Comparison of ENCODE assay signal across 32 cellular contexts in the genomic region with DNA sequence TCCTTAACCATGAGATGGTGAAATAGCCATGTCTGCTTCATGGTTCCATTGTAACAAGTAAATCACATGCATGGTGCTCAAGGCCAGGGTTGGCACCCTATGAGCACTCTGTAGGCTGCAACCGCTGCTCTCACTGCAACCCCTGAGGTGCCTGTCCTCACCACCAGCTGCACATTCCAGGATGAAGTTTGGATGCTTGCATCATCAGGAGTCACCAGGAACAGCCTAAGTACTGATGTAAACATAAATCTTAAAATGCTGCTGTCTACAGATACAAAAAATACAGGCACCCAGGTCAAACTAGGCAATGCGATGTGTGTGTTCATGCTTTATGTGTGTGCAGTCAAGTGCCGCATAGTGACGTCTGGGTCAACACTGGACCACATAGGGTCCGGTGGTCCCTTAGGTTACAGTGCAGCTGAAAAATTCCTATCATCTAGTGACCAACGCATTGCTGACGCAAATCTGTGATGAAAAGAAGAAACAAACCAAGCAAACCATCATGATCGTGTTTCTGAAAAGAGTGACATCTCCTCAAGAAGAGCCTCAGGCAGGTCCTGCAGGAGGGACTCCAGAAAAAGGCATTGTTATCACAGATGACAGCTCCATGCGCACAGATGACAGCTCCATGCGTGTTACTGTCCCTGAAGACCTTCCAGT.
DNase-seq lines count a peak whose midpoint lies in the region; ATAC-seq and TF ChIP-seq lines count a peak whose summit lies in the region.
"Had no signal": no experiment of that assay in that cellular context is flagged by ENCODE, and none has a peak within 500 bp of the region (broad histone marks: within the 10 kb centered on the region; RNA-seq: fewer than 3 reads in every experiment).

No MANE protein-coding gene starts in this region.

- 67% methylated on average over 5 of the region's 10 CpGs; no CpG with 5 or more reads in 1 of the 2 experiments for WGBS in IMR-90 (ENCODE audit: extremely low coverage in 2 of 2, insufficient read length in 1 of 2), 2 experiments

- CTCF ChIA-PET in IMR-90 (lab: Yijun Ruan, JAX): no interaction called here

- H3K27ac ChIP-seq in IMR-90 (ENCODE audit: insufficient read depth, low read length): peak overlapping the region; percentile 96
- H3K27ac ChIP-seq: A549, left ventricle myocardium inferior, pancreas, Peyer's patch, right atrium auricular region, SJSA1, vagina had no signal

- peaks cover 14 to 50% of the 10 kb centered on the region in 2 experiments; a peak in 3 of 4 replicates for H3K79me1 ChIP-seq in IMR-90 (ENCODE audit: low read depth in 1 of 2, low read length in 2 of 2)

- peak overlapping the region; percentile 88 for H4K5ac ChIP-seq in IMR-90 (ENCODE audit: low read depth, low read length)

- intact Hi-C loops in IMR-90 (cut with micrococcal nuclease): no loop called here

- TF ChIP-seq RAD21 in IMR-90 (IDR thresholded peaks at IDR 0.05; ENCODE audit: low read length): no peak

- no peaks in the 10 kb centered on the region for H3K27me3 ChIP-seq in IMR-90 (ENCODE audit: control insufficient read depth, insufficient read depth, low read length)
- H3K27me3 ChIP-seq: pancreas, Peyer's patch, right atrium auricular region, SJSA1, vagina had no signal

- peak overlapping the region; percentile 99 for H3K23ac ChIP-seq in IMR-90 (ENCODE audit: low read depth, low read length)

- no peak for TF ChIP-seq POLR2A in IMR-90 (IDR thresholded peaks at IDR 0.05; ENCODE audit: low read depth, low read length)

- peak overlapping the region; percentile 99 for H2BK20ac ChIP-seq in IMR-90 (ENCODE audit: low read depth, low read length)

- peak overlapping the region; percentile 95 for H2BK120ac ChIP-seq in IMR-90 (ENCODE audit: low read depth, low read length)

- peak overlapping the region; percentile 99 for H2BK5ac ChIP-seq in IMR-90 (ENCODE audit: low read depth, low read length, poor library complexity, severe bottlenecking)

- H3K14ac ChIP-seq in IMR-90 (replicated peaks; ENCODE audit: low read depth, low read length): peak overlapping the region; percentile 98

- no peaks in the 10 kb centered on the region for H3K36me3 ChIP-seq in IMR-90 (ENCODE audit: control insufficient read depth, insufficient read depth, low read length)
- H3K36me3 ChIP-seq: left ventricle myocardium inferior, pancreas, Peyer's patch, right atrium auricular region, SJSA1, vagina had no signal

- H3K4me1 ChIP-seq in IMR-90 (ENCODE audit: control insufficient read depth, insufficient read depth, low read length): peaks cover 19% of the 10 kb centered on the region
- H3K4me1 ChIP-seq: left ventricle myocardium inferior, pancreas, right atrium auricular region had no signal

- POLR2A ChIA-PET in IMR-90 (lab: Charles Lee; ENCODE audit: unreplicated experiment): no interaction called here

- H2AK5ac ChIP-seq in IMR-90 (ENCODE audit: low read depth, low read length): peak overlapping the region; percentile 99

- H3K4me3 Mint-ChIP-seq in glutamatergic neuron (ENCODE audit: unreplicated experiment): no peak overlapping the region
- H3K4me3 Mint-ChIP-seq: activated CD8-positive, alpha-beta T cell treated with anti-CD3 and anti-CD28 coated beads, Interleukin-2, amount 10 ng/mL, durations not matched to agents 7 days and 5 days; activated naive CD8-positive, alpha-beta T cell treated with anti-CD3 and anti-CD28 coated beads, Interleukin-2, amount 50 U/mL, for 24 hours; mesothelial cell of epicardium; natural killer cell; T-cell had no signal

- H3K9me3 Mint-ChIP-seq in glutamatergic neuron (ENCODE audit: unreplicated experiment): peaks cover 7% of the 10 kb centered on the region

- peak overlapping the region; percentile 45; the same call in 1 of the 2 replicates for H3K9ac ChIP-seq in IMR-90 (ENCODE audit: low read depth, low read length)

- peaks cover 3% of the 10 kb centered on the region for H3K27me3 Mint-ChIP-seq in glutamatergic neuron (ENCODE audit: unreplicated experiment)
- H3K27me3 Mint-ChIP-seq: activated naive CD8-positive, alpha-beta T cell treated with anti-CD3 and anti-CD28 coated beads, Interleukin-2, amount 50 U/mL, for 24 hours; T-cell had no signal

- peak overlapping the region; percentile 49 for H3K27ac Mint-ChIP-seq in glutamatergic neuron (ENCODE audit: unreplicated experiment)
- H3K27ac Mint-ChIP-seq: activated CD8-positive, alpha-beta T cell treated with anti-CD3 and anti-CD28 coated beads, Interleukin-2, amount 10 ng/mL, durations not matched to agents 7 days and 5 days; activated naive CD8-positive, alpha-beta T cell treated with anti-CD3 and anti-CD28 coated beads, Interleukin-2, amount 50 U/mL, for 24 hours; mesothelial cell of epicardium; natural killer cell; T-cell had no signal

- peak overlapping the region; percentile 79 for H2AFZ ChIP-seq in IMR-90 (replicated peaks; ENCODE audit: low read length, poor library complexity)

- H3K4ac ChIP-seq in IMR-90 (ENCODE audit: low read depth, low read length): peak overlapping the region; percentile 99

- DNase-seq in AG08396 (ENCODE audit: low spot score): peak; percentile 50
- DNase-seq in IMR-90: peak; percentile 95
- peak; percentile 34 to 61 for DNase-seq in cardiac fibroblast (ENCODE audit: low read depth in 2 of 2)
- DNase-seq in glutamatergic neuron: no peak
- DNase-seq in GM10266 (ENCODE audit: extremely low spot score): no peak
- DNase-seq in RKO (ENCODE audit: low spot score): no peak
- DNase-seq in CD1c-positive myeloid dendritic cell (ENCODE audit: extremely low spot score): no peak
- DNase-seq: activated CD8-positive, alpha-beta T cell treated with anti-CD3 and anti-CD28 coated beads, Interleukin-2, amount 10 ng/mL, durations not matched to agents 7 days and 5 days; activated gamma-delta T cell; activated naive CD8-positive, alpha-beta T cell treated with anti-CD3 and anti-CD28 coated beads, Interleukin-2, amount 50 U/mL, for 24 hours; activated T-cell treated with anti-CD3 and anti-CD28 coated beads for 4 hours; C1 segment of cervical spinal cord; DND-41; Karpas-422; left ventricle myocardium inferior; natural killer cell; NCI-H1048; NCI-H187; NCI-H2171 treated with DMSO at 0.1 percent for 48 hours; NCI-H526; pancreas; Peyer's patch; stimulated activated CD4-positive, alpha-beta T cell treated with anti-CD3 and anti-CD28 coated beads, Interleukin-12 subunit alpha, Interleukin-12 subunit beta, amount 100 ng/mL, for 4 hours; stimulated activated CD4-positive, alpha-beta T cell treated with anti-CD3 and anti-CD28 coated beads, Interleukin-4, amount 100 ng/mL, for 24 hours; stimulated activated naive CD4-positive, alpha-beta T cell; T-cell had no signal

- peaks cover 18% of the 10 kb centered on the region for H3K9me1 ChIP-seq in IMR-90 (ENCODE audit: insufficient read depth, low read length)

- peak overlapping the region; percentile 97 for H4K91ac ChIP-seq in IMR-90 (ENCODE audit: insufficient read depth, low read depth, low read length)

- H3K4me2 ChIP-seq in IMR-90 (ENCODE audit: low read depth, low read length): peak overlapping the region; percentile 65
- H3K4me2 ChIP-seq: A549 had no signal

- no peak overlapping the region; the same call in 1 of the 2 replicates for H3K4me3 ChIP-seq in IMR-90 (ENCODE audit: insufficient read depth, low read depth, low read length)
- no peak overlapping the region for H3K4me3 ChIP-seq in cardiac fibroblast (replicated peaks in 1 of 2; ENCODE audit: low read depth in 2 of 2, low read length in 2 of 2)
- H3K4me3 ChIP-seq: A549, left ventricle myocardium inferior, pancreas, Peyer's patch, right atrium auricular region, SJSA1, vagina had no signal

- H3K4me1 Mint-ChIP-seq in glutamatergic neuron (ENCODE audit: low read depth, unreplicated experiment): peaks cover 8% of the 10 kb centered on the region
- H3K4me1 Mint-ChIP-seq: mesothelial cell of epicardium had no signal

- peak overlapping the region; percentile 97 for H2BK15ac ChIP-seq in IMR-90 (ENCODE audit: low read depth, low read length)

- peak overlapping the region; percentile 82 for H3K56ac ChIP-seq in IMR-90 (ENCODE audit: extremely low read depth, insufficient read depth, low read length)

- H4K8ac ChIP-seq in IMR-90 (ENCODE audit: low read depth in 2 of 2, low read length in 2 of 2): peak overlapping the region; percentile 93 to 96

- no peaks in the 10 kb centered on the region for H4K20me1 ChIP-seq in IMR-90 (ENCODE audit: insufficient read depth, low read length)

- H2AK9ac ChIP-seq in IMR-90 (replicated peaks; ENCODE audit: low read depth, low read length, poor library complexity): peak overlapping the region; percentile 92

- in situ Hi-C loops in IMR-90 (cut with MboI; ENCODE audit: low sequenced_read_pairs): loop anchor here (5.0 kb wide), 1 partner anchor 65 kb away; no protein-coding TSS in a partner anchor

- peaks cover 2% of the 10 kb centered on the region; the same call in 1 of the 2 replicates for H3K9me3 ChIP-seq in IMR-90 (ENCODE audit: control insufficient read depth, insufficient read depth, low read length)
- H3K9me3 ChIP-seq: A549, pancreas, Peyer's patch, SJSA1, vagina had no signal

- TF ChIP-seq CTCF in IMR-90 (conservative IDR thresholded peaks at IDR 0.05; ENCODE audit: low read depth, low read length) (no peak), cardiac fibroblast (IDR thresholded peaks at IDR 0.05; ENCODE audit: low read depth, low read length) (no peak), glutamatergic neuron (IDR thresholded peaks at IDR 0.05; ENCODE audit: partially characterized antibody, unreplicated experiment) (no peak), GM10266 (IDR thresholded peaks at IDR 0.05; ENCODE audit: control insufficient read depth, insufficient read depth, low read depth, missing control alignments) (no peak)

- H3K36me3 Mint-ChIP-seq in glutamatergic neuron (ENCODE audit: unreplicated experiment): peaks cover 12% of the 10 kb centered on the region
- H3K36me3 Mint-ChIP-seq: natural killer cell, T-cell had no signal

- dilution Hi-C loops in IMR-90 (cut with HindIII; ENCODE audit: low sequenced_read_pairs, unreplicated experiment): no loop called here

- H3K18ac ChIP-seq in IMR-90 (ENCODE audit: low read depth, low read length): peak overlapping the region; percentile 97

- ATAC-seq in IMR-90 (ENCODE audit: low read depth): peak; percentile 71
- no peak for ATAC-seq in HG03025 (IDR thresholded peaks at IDR 0.05; ENCODE audit: low FRiP score, unreplicated experiment)
- ATAC-seq: A549; activated CD8-positive, alpha-beta T cell treated with anti-CD3 and anti-CD28 coated beads, Interleukin-2, amount 10 ng/mL, durations not matched to agents 7 days and 5 days; activated naive CD8-positive, alpha-beta T cell treated with anti-CD3 and anti-CD28 coated beads, Interleukin-2, amount 50 U/mL, for 24 hours; natural killer cell; pancreas; T-cell had no signal

- no TSS peak for BruUV-seq in IMR-90 (replicated peaks; lab: Mats Ljungman, UMichigan)

TF ChIP-seq in IMR-90, 13 proteins besides CTCF, POLR2A, EP300 and RAD21:
- TF ChIP-seq CEBPB (IDR thresholded peaks at IDR 0.05; ENCODE audit: low read depth, low read length): peak; percentile 94
- TF ChIP-seq SMC3 (IDR thresholded peaks at IDR 0.05; ENCODE audit: low read depth, low read length): 0 out of 2 replicates have a peak, but pooled peaks have one; percentile 11
- TF ChIP-seq RFX5 (IDR thresholded peaks at IDR 0.05; ENCODE audit: low read depth, low read length): no peak
- TF ChIP-seq FOS (IDR thresholded peaks at IDR 0.05; ENCODE audit: low read depth, low read length): peak; percentile 55; the same call in 1 of the 2 replicates

Comparison
In these comparisons a context has a peak if more than half of its experiments do, and no peak if none do; other contexts are left out.
1. DNase-seq: peak in AG08396 (single experiment), IMR-90 (single experiment) and cardiac fibroblast (2 of 2); none in glutamatergic neuron (single experiment), GM10266 (single experiment), RKO (single experiment) and CD1c-positive myeloid dendritic cell (single experiment).